Comparison of ENCODE assay signal across 15 cellular contexts in genomic region chr2:239959059-239959971, GRCh38.
A peak's percentile ranks its signal among the peaks of the same experiment; 100 is the strongest.
DNase-seq lines count a peak whose midpoint lies in the region; ATAC-seq and TF ChIP-seq lines count a peak whose summit lies in the region.
"Had no signal": no experiment of that assay in that cellular context is flagged by ENCODE, and none has a peak within 500 bp of the region (broad histone marks: within the 10 kb centered on the region; RNA-seq: fewer than 3 reads in every experiment).

No MANE protein-coding gene starts in this region.

- H3K27me3 ChIP-seq in GM23338 (ENCODE audit: insufficient read depth), result no peaks in the 10 kb centered on the region
- H3K27me3 ChIP-seq: pancreas had no signal

- H3K27me3 Mint-ChIP-seq in GM23338 (ENCODE audit: insufficient read depth, low read depth, poor library complexity), result peaks cover 8% of the 10 kb centered on the region
- H3K27me3 Mint-ChIP-seq in activated CD4-positive, alpha-beta T cell treated with anti-CD3 and anti-CD28 coated beads for 36 hours, result no peaks in the 10 kb centered on the region

- no peak for TF ChIP-seq CTCF in GM23338 (conservative IDR thresholded peaks at IDR 0.05; ENCODE audit: low read depth in 2 of 2)

- ATAC-seq in GM23338 (no peak), GM19463 (IDR thresholded peaks at IDR 0.05; ENCODE audit: unreplicated experiment) (no peak), GM18517 (IDR thresholded peaks at IDR 0.05; ENCODE audit: unreplicated experiment) (no peak)
- no peak for ATAC-seq in activated CD4-positive, alpha-beta T cell treated with anti-CD3 and anti-CD28 coated beads for 36 hours
- ATAC-seq: lower lobe of right lung, pancreas had no signal

- H3K27ac ChIP-seq in GM23338 (ENCODE audit: low read depth) (no peak overlapping the region), cingulate gyrus (ENCODE audit: low read depth, low read length) (peak overlapping the region; percentile 75)
- H3K27ac ChIP-seq: lower lobe of right lung, pancreas had no signal

- H3K9me2 ChIP-seq in GM23338 (ENCODE audit: insufficient read depth), result no peaks in the 10 kb centered on the region

- no peak overlapping the region for H3K4me2 ChIP-seq in GM23338

- peak; percentile 35 for DNase-seq in AG08395 (ENCODE audit: low spot score)
- DNase-seq in GM23338 (ENCODE audit: low spot score), result no peak
- peak; percentile 65 for DNase-seq in middle frontal gyrus (ENCODE audit: extremely low spot score, low spot score)
- DNase-seq in stimulated activated naive CD4-positive, alpha-beta T cell (lab: John Stamatoyannopoulos, UW), result no peak
- no peak for DNase-seq in activated CD4-positive, alpha-beta T cell treated with anti-CD3 and anti-CD28 coated beads for 36 hours
- DNase-seq: AML-193; effector memory CD4-positive, alpha-beta T cell; lower lobe of right lung; NCI-H510A; stimulated activated CD4-positive, alpha-beta T cell treated with anti-CD3 and anti-CD28 coated beads, Interleukin-1b, Interleukin-23, amount 100 ng/mL, for 48 hours; T-helper 9 cell had no signal

- no peaks in the 10 kb centered on the region for H3K79me2 ChIP-seq in GM23338 (replicated peaks; ENCODE audit: insufficient read depth)

- no peaks in the 10 kb centered on the region; the same call in 2 of the 3 replicates for H3K9me3 Mint-ChIP-seq in GM23338
- no peaks in the 10 kb centered on the region for H3K9me3 Mint-ChIP-seq in activated CD4-positive, alpha-beta T cell treated with anti-CD3 and anti-CD28 coated beads for 36 hours (ENCODE audit: low read depth)

- H3K36me3 ChIP-seq in GM23338 (ENCODE audit: insufficient read depth), result no peaks in the 10 kb centered on the region
- H3K36me3 ChIP-seq: pancreas had no signal

- no peaks in the 10 kb centered on the region for H3F3A ChIP-seq in GM23338 (replicated peaks; ENCODE audit: low read depth)

- H4K20me1 ChIP-seq in GM23338 (replicated peaks; ENCODE audit: insufficient read depth), result no peaks in the 10 kb centered on the region

- POLR2A ChIA-PET in activated CD4-positive, alpha-beta T cell treated with anti-CD3 and anti-CD28 coated beads for 36 hours (lab: Charles Lee), result no interaction called here

- H3K27ac Mint-ChIP-seq in GM23338, result peak overlapping the region; percentile 22
- no peak overlapping the region for H3K27ac Mint-ChIP-seq in activated CD4-positive, alpha-beta T cell treated with anti-CD3 and anti-CD28 coated beads for 36 hours

- no peaks in the 10 kb centered on the region for H3K4me1 ChIP-seq in GM23338 (ENCODE audit: insufficient read depth)
- H3K4me1 ChIP-seq: pancreas had no signal

- no peak overlapping the region for H3K4me3 ChIP-seq in GM23338
- H3K4me3 ChIP-seq: lower lobe of right lung, pancreas had no signal

- intact Hi-C loops in activated CD4-positive, alpha-beta T cell treated with anti-CD3 and anti-CD28 coated beads for 36 hours (cut with DNase I, micrococcal nuclease), result no loop called here

- H3K4me1 Mint-ChIP-seq in GM23338, result peaks cover 3% of the 10 kb centered on the region; the same call in 1 of the 3 replicates
- H3K4me1 Mint-ChIP-seq in activated CD4-positive, alpha-beta T cell treated with anti-CD3 and anti-CD28 coated beads for 36 hours, result no peaks in the 10 kb centered on the region

- CTCF ChIA-PET in activated CD4-positive, alpha-beta T cell treated with anti-CD3 and anti-CD28 coated beads for 36 hours (lab: Charles Lee), result interaction anchor here (0.6 to 1.2 kb wide), 5 partner anchors 24 to 79 kb away, joined by 3 to 5 read pairs (median 4); no protein-coding TSS in a partner anchor

- peaks cover 29% of the 10 kb centered on the region for H3K36me3 Mint-ChIP-seq in GM23338 (ENCODE audit: low read depth)
- H3K36me3 Mint-ChIP-seq in activated CD4-positive, alpha-beta T cell treated with anti-CD3 and anti-CD28 coated beads for 36 hours (ENCODE audit: low read depth), result peaks cover 25% of the 10 kb centered on the region

- no peak overlapping the region for H3K4me3 Mint-ChIP-seq in GM23338
- no peak overlapping the region for H3K4me3 Mint-ChIP-seq in activated CD4-positive, alpha-beta T cell treated with anti-CD3 and anti-CD28 coated beads for 36 hours

- no peak overlapping the region for H2AFZ ChIP-seq in GM23338

TF ChIP-seq in GM23338, 12 proteins besides CTCF, POLR2A, EP300 and RAD21 (continues in another document):
- no peak for TF ChIP-seq STAT1 (IDR thresholded peaks at IDR 0.05; ENCODE audit: unreplicated experiment)
- no peak for TF ChIP-seq EZH2 (IDR thresholded peaks at IDR 0.05; ENCODE audit: low read depth, unreplicated experiment)
- TF ChIP-seq, protein P1, sequence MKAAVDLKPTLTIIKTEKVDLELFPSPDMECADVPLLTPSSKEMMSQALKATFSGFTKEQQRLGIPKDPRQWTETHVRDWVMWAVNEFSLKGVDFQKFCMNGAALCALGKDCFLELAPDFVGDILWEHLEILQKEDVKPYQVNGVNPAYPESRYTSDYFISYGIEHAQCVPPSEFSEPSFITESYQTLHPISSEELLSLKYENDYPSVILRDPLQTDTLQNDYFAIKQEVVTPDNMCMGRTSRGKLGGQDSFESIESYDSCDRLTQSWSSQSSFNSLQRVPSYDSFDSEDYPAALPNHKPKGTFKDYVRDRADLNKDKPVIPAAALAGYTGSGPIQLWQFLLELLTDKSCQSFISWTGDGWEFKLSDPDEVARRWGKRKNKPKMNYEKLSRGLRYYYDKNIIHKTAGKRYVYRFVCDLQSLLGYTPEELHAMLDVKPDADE (IDR thresholded peaks at IDR 0.05), result no peak
- TF ChIP-seq NANOG (IDR thresholded peaks at IDR 0.05; ENCODE audit: borderline replicate concordance), result no peak
- TF ChIP-seq CREB1 (CRISPR knock-in tag; IDR thresholded peaks at IDR 0.05; ENCODE audit: low read depth), result no peak
- TF ChIP-seq, protein P2, sequence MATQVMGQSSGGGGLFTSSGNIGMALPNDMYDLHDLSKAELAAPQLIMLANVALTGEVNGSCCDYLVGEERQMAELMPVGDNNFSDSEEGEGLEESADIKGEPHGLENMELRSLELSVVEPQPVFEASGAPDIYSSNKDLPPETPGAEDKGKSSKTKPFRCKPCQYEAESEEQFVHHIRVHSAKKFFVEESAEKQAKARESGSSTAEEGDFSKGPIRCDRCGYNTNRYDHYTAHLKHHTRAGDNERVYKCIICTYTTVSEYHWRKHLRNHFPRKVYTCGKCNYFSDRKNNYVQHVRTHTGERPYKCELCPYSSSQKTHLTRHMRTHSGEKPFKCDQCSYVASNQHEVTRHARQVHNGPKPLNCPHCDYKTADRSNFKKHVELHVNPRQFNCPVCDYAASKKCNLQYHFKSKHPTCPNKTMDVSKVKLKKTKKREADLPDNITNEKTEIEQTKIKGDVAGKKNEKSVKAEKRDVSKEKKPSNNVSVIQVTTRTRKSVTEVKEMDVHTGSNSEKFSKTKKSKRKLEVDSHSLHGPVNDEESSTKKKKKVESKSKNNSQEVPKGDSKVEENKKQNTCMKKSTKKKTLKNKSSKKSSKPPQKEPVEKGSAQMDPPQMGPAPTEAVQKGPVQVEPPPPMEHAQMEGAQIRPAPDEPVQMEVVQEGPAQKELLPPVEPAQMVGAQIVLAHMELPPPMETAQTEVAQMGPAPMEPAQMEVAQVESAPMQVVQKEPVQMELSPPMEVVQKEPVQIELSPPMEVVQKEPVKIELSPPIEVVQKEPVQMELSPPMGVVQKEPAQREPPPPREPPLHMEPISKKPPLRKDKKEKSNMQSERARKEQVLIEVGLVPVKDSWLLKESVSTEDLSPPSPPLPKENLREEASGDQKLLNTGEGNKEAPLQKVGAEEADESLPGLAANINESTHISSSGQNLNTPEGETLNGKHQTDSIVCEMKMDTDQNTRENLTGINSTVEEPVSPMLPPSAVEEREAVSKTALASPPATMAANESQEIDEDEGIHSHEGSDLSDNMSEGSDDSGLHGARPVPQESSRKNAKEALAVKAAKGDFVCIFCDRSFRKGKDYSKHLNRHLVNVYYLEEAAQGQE (IDR thresholded peaks at IDR 0.05; ENCODE audit: unreplicated experiment), result no peak

Comparison
In these comparisons a context has a peak if more than half of its experiments do, and no peak if none do; other contexts are left out.
1. DNase-seq: peak in AG08395 (single experiment) and middle frontal gyrus (single experiment); none in GM23338 (single experiment), stimulated activated naive CD4-positive, alpha-beta T cell (0 of 6) and activated CD4-positive, alpha-beta T cell treated with anti-CD3 and anti-CD28 coated beads for 36 hours (single experiment).